21 cellular contexts compared by ENCODE assay signal in genomic region chr6:146154197-146154596, GRCh38.
A peak's percentile ranks its signal among the peaks of the same experiment; 100 is the strongest.
DNase-seq lines count a peak whose midpoint lies in the region; ATAC-seq and TF ChIP-seq lines count a peak whose summit lies in the region.
"Had no signal": no experiment of that assay in that cellular context is flagged by ENCODE, and none has a peak within 500 bp of the region (broad histone marks: within the 10 kb centered on the region; RNA-seq: fewer than 3 reads in every experiment).

No MANE protein-coding gene starts in this region.

- no peaks in the 10 kb centered on the region for H3K27me3 Mint-ChIP-seq in activated CD4-positive, alpha-beta T cell treated with anti-CD3 and anti-CD28 coated beads, Interleukin-2, amount 10 ng/mL, durations not matched to agents 24 days and 14 days
- H3K27me3 Mint-ChIP-seq: stimulated activated naive CD8-positive, alpha-beta T cell treated with anti-CD3 and anti-CD28 coated beads, Interleukin-15, Interleukin-2, amounts not matched to agents 100 ng/mL and 50 ng/mL, for 24 hours had no signal

- no peaks in the 10 kb centered on the region for H3K4me1 Mint-ChIP-seq in activated CD4-positive, alpha-beta T cell treated with anti-CD3 and anti-CD28 coated beads, Interleukin-2, amount 10 ng/mL, durations not matched to agents 24 days and 14 days

- DNase-seq in epithelial cell of proximal tubule (ENCODE audit: low read depth) (peak; percentile 23), NCI-H510A (lab: John Stamatoyannopoulos, UW) (no peak), amygdala (lab: John Stamatoyannopoulos, UW) (no peak)
- no peak for DNase-seq in activated CD4-positive, alpha-beta T cell treated with anti-CD3 and anti-CD28 coated beads, Interleukin-2, amount 10 ng/mL, durations not matched to agents 24 days and 14 days
- DNase-seq: activated CD4-positive, alpha-beta T cell treated with anti-CD3 and anti-CD28 coated beads for 1 hour; foreskin melanocyte; hippocampal formation; mammary epithelial cell; NCI-H1694; NCI-H748 treated with DMSO at 0.1 percent for 48 hours; retina; spleen; stimulated activated CD4-positive, alpha-beta T cell treated with anti-CD3 and anti-CD28 coated beads, Interleukin-4, amount 100 ng/mL, for 24 hours had no signal

- H3K9me3 Mint-ChIP-seq in activated CD4-positive, alpha-beta T cell treated with anti-CD3 and anti-CD28 coated beads, Interleukin-2, amount 10 ng/mL, durations not matched to agents 24 days and 14 days: no peaks in the 10 kb centered on the region
- H3K9me3 Mint-ChIP-seq: stimulated activated naive CD8-positive, alpha-beta T cell treated with anti-CD3 and anti-CD28 coated beads, Interleukin-15, Interleukin-2, amounts not matched to agents 100 ng/mL and 50 ng/mL, for 24 hours had no signal

- H3K4me3 Mint-ChIP-seq in activated CD4-positive, alpha-beta T cell treated with anti-CD3 and anti-CD28 coated beads, Interleukin-2, amount 10 ng/mL, durations not matched to agents 24 days and 14 days: no peak overlapping the region
- H3K4me3 Mint-ChIP-seq: stimulated activated naive CD8-positive, alpha-beta T cell treated with anti-CD3 and anti-CD28 coated beads, Interleukin-15, Interleukin-2, amounts not matched to agents 100 ng/mL and 50 ng/mL, for 24 hours had no signal

- TF ChIP-seq CTCF in epithelial cell of proximal tubule (conservative IDR thresholded peaks at IDR 0.05; ENCODE audit: low read depth, low read length): no peak

- intact Hi-C loops in activated CD4-positive, alpha-beta T cell treated with anti-CD3 and anti-CD28 coated beads, Interleukin-2, amount 10 ng/mL, durations not matched to agents 24 days and 14 days (cut with micrococcal nuclease): no loop called here

- H3K27ac Mint-ChIP-seq in activated CD4-positive, alpha-beta T cell treated with anti-CD3 and anti-CD28 coated beads, Interleukin-2, amount 10 ng/mL, durations not matched to agents 24 days and 14 days: no peak overlapping the region
- H3K27ac Mint-ChIP-seq: activated naive CD4-positive, alpha-beta T cell treated with anti-CD3 and anti-CD28 coated beads, Interleukin-2, amount 50 U/mL, for 72 hours; stimulated activated naive CD8-positive, alpha-beta T cell treated with anti-CD3 and anti-CD28 coated beads, Interleukin-15, Interleukin-2, amounts not matched to agents 100 ng/mL and 50 ng/mL, for 24 hours had no signal

- peak overlapping the region; percentile 3 for H2AFZ ChIP-seq in neuron (ENCODE audit: low read depth, low read length)

- peaks cover 9% of the 10 kb centered on the region for H3K4me1 ChIP-seq in neuron (ENCODE audit: insufficient read depth, low read length)
- H3K4me1 ChIP-seq: ascending aorta, spleen, tibial nerve had no signal

- H3K36me3 ChIP-seq in neuron (ENCODE audit: insufficient read depth, low read length): no peaks in the 10 kb centered on the region
- H3K36me3 ChIP-seq: ascending aorta, spleen, tibial nerve had no signal

- H3K4me3 ChIP-seq in epithelial cell of proximal tubule (ENCODE audit: low read depth, low read length) (no peak overlapping the region), neuron (ENCODE audit: low read length) (no peak overlapping the region)
- H3K4me3 ChIP-seq: ascending aorta, spleen, tibial nerve had no signal

- no peaks in the 10 kb centered on the region for H3K27me3 ChIP-seq in neuron (ENCODE audit: insufficient read depth, low read length)
- H3K27me3 ChIP-seq: ascending aorta, spleen, tibial nerve had no signal

- no peaks in the 10 kb centered on the region for H3K9me3 ChIP-seq in neuron (ENCODE audit: low read length)
- H3K9me3 ChIP-seq: ascending aorta, spleen, tibial nerve had no signal

- H3K36me3 Mint-ChIP-seq in activated CD4-positive, alpha-beta T cell treated with anti-CD3 and anti-CD28 coated beads, Interleukin-2, amount 10 ng/mL, durations not matched to agents 24 days and 14 days (ENCODE audit: low read depth): no peaks in the 10 kb centered on the region
- H3K36me3 Mint-ChIP-seq: activated naive CD4-positive, alpha-beta T cell treated with anti-CD3 and anti-CD28 coated beads, Interleukin-2, amount 50 U/mL, for 72 hours had no signal

- peak; percentile 33 for ATAC-seq in GM19452 (IDR thresholded peaks at IDR 0.05; ENCODE audit: unreplicated experiment)
- peak; percentile 41 for ATAC-seq in HG03457 (IDR thresholded peaks at IDR 0.05; ENCODE audit: unreplicated experiment)
- no peak for ATAC-seq in GM18517 (IDR thresholded peaks at IDR 0.05; ENCODE audit: unreplicated experiment)
- ATAC-seq: activated naive CD4-positive, alpha-beta T cell treated with anti-CD3 and anti-CD28 coated beads, Interleukin-2, amount 50 U/mL, for 72 hours had no signal
